ENCODE assay signal across 8 cellular contexts in genomic region chr11:75563978-75564552, GRCh38. TPM values are rescaled to one million over a fixed set of nuclear protein-coding genes. Genes with fewer than 3 reads are reported as not detected.
DNase-seq lines count a peak whose midpoint lies in the region; ATAC-seq and TF ChIP-seq lines count a peak whose summit lies in the region.

No MANE protein-coding gene starts in this region.

- no peaks in the 10 kb centered on the region for H3K9me3 Mint-ChIP-seq in activated T-helper 2 cell treated with anti-CD3 and anti-CD28 coated beads, Interferon-gamma antibody, Interleukin-2, Interleukin-4, amounts not matched to agents 10 μg/mL and 5 μg/mL and 100 μg/mL, durations not matched to agents 14 hours and 24 hours and 36 hours

- H3K36me3 Mint-ChIP-seq in activated T-helper 2 cell treated with anti-CD3 and anti-CD28 coated beads, Interferon-gamma antibody, Interleukin-2, Interleukin-4, amounts not matched to agents 10 μg/mL and 5 μg/mL and 100 μg/mL, durations not matched to agents 14 hours and 24 hours and 36 hours (ENCODE audit: low read depth) = peaks cover 8% of the 10 kb centered on the region

- H3K9me3 ChIP-seq in heart right ventricle = no peaks in the 10 kb centered on the region

- ATAC-seq in heart right ventricle (peak in 7 of 8 donors; percentile 14 to 47 (median 36)), GM18498 (IDR thresholded peaks at IDR 0.05; ENCODE audit: unreplicated experiment) (no peak), GM18517 (IDR thresholded peaks at IDR 0.05; ENCODE audit: unreplicated experiment) (no peak)

- H3K27ac Mint-ChIP-seq in activated T-helper 2 cell treated with anti-CD3 and anti-CD28 coated beads, Interferon-gamma antibody, Interleukin-2, Interleukin-4, amounts not matched to agents 10 μg/mL and 5 μg/mL and 100 μg/mL, durations not matched to agents 14 hours and 24 hours and 36 hours = peak overlapping the region; percentile 24

- peak; percentile 13 to 71 (median 53) for TF ChIP-seq CTCF in heart right ventricle (IDR thresholded peaks at IDR 0.05)

- POLR2A ChIA-PET in HEK293T (lab: Yijun Ruan, JAX) = no interaction called here

- intact Hi-C loops in activated T-helper 2 cell treated with anti-CD3 and anti-CD28 coated beads, Interferon-gamma antibody, Interleukin-2, Interleukin-4, amounts not matched to agents 10 μg/mL and 5 μg/mL and 100 μg/mL, durations not matched to agents 14 hours and 24 hours and 36 hours (cut with micrococcal nuclease) = no loop called here
- intact Hi-C loops in heart right ventricle (cut with DNase I) = loop anchor here in 1 of 10 donors (2.0 kb wide), 1 partner anchor 19 kb away; no protein-coding TSS in a partner anchor

- DNase-seq in HEK293T (ENCODE audit: extremely low spot score) = peak; percentile 52
- no peak for DNase-seq in activated T-helper 2 cell treated with anti-CD3 and anti-CD28 coated beads, Interferon-gamma antibody, Interleukin-2, Interleukin-4, amounts not matched to agents 10 μg/mL and 5 μg/mL and 100 μg/mL, durations not matched to agents 14 hours and 24 hours and 36 hours (ENCODE audit: low spot score)
- DNase-seq in heart right ventricle = peak; percentile 62 to 75
- peak; percentile 43 for DNase-seq in renal cortical epithelial cell (ENCODE audit: low read depth)
- DNase-seq in OCI-M2 (lab: John Stamatoyannopoulos, UW; ENCODE audit: unreplicated experiment) = no peak
- DNase-seq in Ammon's horn (ENCODE audit: low spot score) = no peak

- no peaks in the 10 kb centered on the region for H3K27me3 Mint-ChIP-seq in activated T-helper 2 cell treated with anti-CD3 and anti-CD28 coated beads, Interferon-gamma antibody, Interleukin-2, Interleukin-4, amounts not matched to agents 10 μg/mL and 5 μg/mL and 100 μg/mL, durations not matched to agents 14 hours and 24 hours and 36 hours (ENCODE audit: low read depth)

- peaks cover 3 to 40% (median 27%) of the 10 kb centered on the region in 9 donors for H3K36me3 ChIP-seq in heart right ventricle

- CTCF ChIA-PET in HEK293T (lab: Yijun Ruan, JAX) = interaction anchor here (0.8 kb wide), 1 partner anchor 16 kb away, joined by 3 read pairs; no protein-coding TSS in a partner anchor

- WGBS in heart right ventricle, 2 donors = 2 to 15% methylated on average over 9 of the region's 9 CpGs

- H3K4me3 Mint-ChIP-seq in activated T-helper 2 cell treated with anti-CD3 and anti-CD28 coated beads, Interferon-gamma antibody, Interleukin-2, Interleukin-4, amounts not matched to agents 10 μg/mL and 5 μg/mL and 100 μg/mL, durations not matched to agents 14 hours and 24 hours and 36 hours (ENCODE audit: low read depth) = peak overlapping the region; percentile 91

- H3K4me1 ChIP-seq in heart right ventricle = peaks cover 28 to 88% (median 81%) of the 10 kb centered on the region in 9 donors

- peak overlapping the region; percentile 98 to 100 (median 99) for H3K27ac ChIP-seq in heart right ventricle

- no peaks in the 10 kb centered on the region for H3K27me3 ChIP-seq in heart right ventricle

- H3K4me1 Mint-ChIP-seq in activated T-helper 2 cell treated with anti-CD3 and anti-CD28 coated beads, Interferon-gamma antibody, Interleukin-2, Interleukin-4, amounts not matched to agents 10 μg/mL and 5 μg/mL and 100 μg/mL, durations not matched to agents 14 hours and 24 hours and 36 hours (ENCODE audit: low read depth) = peaks cover 11% of the 10 kb centered on the region

- H3K4me3 ChIP-seq in heart right ventricle = peak overlapping the region; percentile 72 to 99 (median 88)

TF ChIP-seq in HEK293T, 16 proteins besides CTCF, POLR2A, EP300 and RAD21:
- no peak for TF ChIP-seq TARDBP (IDR thresholded peaks at IDR 0.05)
- TF ChIP-seq CTBP1 (IDR thresholded peaks at IDR 0.05; ENCODE audit: borderline replicate concordance) = no peak
- no peak for TF ChIP-seq SUZ12 (IDR thresholded peaks at IDR 0.05)
- TF ChIP-seq BHLHE40 (IDR thresholded peaks at IDR 0.05; ENCODE audit: borderline replicate concordance) = no peak
- no peak for TF ChIP-seq ZNF384 (IDR thresholded peaks at IDR 0.05)
- TF ChIP-seq FOXA1 (IDR thresholded peaks at IDR 0.05) = no peak
- no peak for TF ChIP-seq ELF4 (IDR thresholded peaks at IDR 0.05)

RNA-seq across cellular contexts. Expression of gene SERPINH1, which starts 2.0 kb away (rescaled TPM):
- 23.8 and 23.9 TPM in 2 replicates for total RNA-seq in activated T-helper 2 cell treated with anti-CD3 and anti-CD28 coated beads, Interferon-gamma antibody, Interleukin-2, Interleukin-4, amounts not matched to agents 10 μg/mL and 5 μg/mL and 100 μg/mL, durations not matched to agents 14 hours and 24 hours and 36 hours
- total RNA-seq in heart right ventricle (100 to 1,000 TPM in 1 of 10 donors, 10 to 100 TPM in 9; 31.8 to 130 (median 53.2) TPM), renal cortical epithelial cell (219 and 458 TPM in 2 replicates)
- polyA plus RNA-seq in heart right ventricle = 100 to 1,000 TPM in 1 of 2 donors, 10 to 100 TPM in 1; 43.4 to 218 TPM

RNA-seq across cellular contexts. Expression of gene GDPD5, which starts 38.3 kb away (rescaled TPM):
- 11.0 and 14.9 TPM in 2 replicates for total RNA-seq in activated T-helper 2 cell treated with anti-CD3 and anti-CD28 coated beads, Interferon-gamma antibody, Interleukin-2, Interleukin-4, amounts not matched to agents 10 μg/mL and 5 μg/mL and 100 μg/mL, durations not matched to agents 14 hours and 24 hours and 36 hours
- total RNA-seq in heart right ventricle = 1 to 10 TPM; 3.3 to 8.0 (median 4.1) TPM
- polyA plus RNA-seq in heart right ventricle = 10 to 100 TPM in 1 of 2 donors, 1 to 10 TPM in 1; 3.6 to 10.3 TPM
- 3.0 TPM in 2 replicates for total RNA-seq in renal cortical epithelial cell

Comparison
In these comparisons a context has a peak if more than half of its experiments do, and no peak if none do; other contexts are left out.
1. DNase-seq: peak in HEK293T (single experiment), heart right ventricle (2 of 2) and renal cortical epithelial cell (single experiment); none in activated T-helper 2 cell treated with anti-CD3 and anti-CD28 coated beads, Interferon-gamma antibody, Interleukin-2, Interleukin-4, amounts not matched to agents 10 μg/mL and 5 μg/mL and 100 μg/mL, durations not matched to agents 14 hours and 24 hours and 36 hours (single experiment), OCI-M2 (single experiment) and Ammon's horn (single experiment).
2. ATAC-seq: peak in heart right ventricle (7 of 8); none in GM18498 (single experiment) and GM18517 (single experiment).